1 cellular context compared by ENCODE assay signal in the genomic region with DNA sequence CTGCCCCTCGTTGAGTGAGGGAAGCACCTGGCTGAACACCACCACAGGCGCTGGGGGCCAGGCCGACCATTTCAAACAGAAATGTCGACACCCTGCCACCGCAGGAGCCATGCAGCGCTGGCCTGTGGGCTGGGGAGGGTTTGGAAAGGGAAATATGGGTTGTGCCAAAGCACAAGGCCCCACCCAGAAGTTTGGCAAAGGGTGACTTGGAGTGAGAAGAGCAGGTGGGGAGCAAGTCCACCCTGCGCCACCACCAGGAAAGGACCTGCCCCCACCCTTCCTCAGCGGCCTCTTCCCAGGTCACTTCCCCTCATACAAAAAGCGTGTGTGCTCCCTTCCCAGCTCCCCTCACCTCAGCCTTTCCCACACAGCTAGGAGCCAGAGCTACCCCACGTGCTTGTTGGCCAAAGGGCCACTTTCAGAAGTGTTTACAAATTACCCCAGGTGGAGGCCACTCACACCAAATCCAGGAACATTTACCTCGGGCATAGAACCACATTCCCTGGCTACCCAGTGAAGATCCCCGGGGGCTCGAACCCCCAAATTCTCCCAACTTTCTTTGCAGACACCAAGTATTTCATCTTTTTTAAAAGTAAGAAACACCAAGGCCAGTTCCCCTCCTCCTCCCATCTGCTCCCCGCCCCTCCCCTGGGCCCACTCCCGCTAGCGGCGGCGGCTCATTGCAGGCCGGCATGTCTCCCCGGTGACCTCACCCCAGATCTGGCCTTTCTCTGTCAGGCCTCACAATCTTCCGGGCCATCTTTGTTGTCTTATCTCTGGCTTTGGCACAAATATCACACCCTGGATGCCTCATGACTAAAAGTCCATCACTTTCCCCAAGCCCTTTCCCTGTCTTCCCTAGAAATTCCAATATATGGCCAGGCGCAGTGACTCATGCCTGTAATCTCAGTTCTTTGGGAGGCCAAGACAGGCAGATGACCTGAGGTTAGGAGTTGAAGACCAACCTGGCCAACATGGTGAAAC.
A peak's percentile ranks its signal among the peaks of the same experiment; 100 is the strongest.
TF ChIP-seq lines count a peak whose summit lies in the region.

No MANE protein-coding gene starts in this region.

TF ChIP-seq in SK-N-SH, 30 proteins besides CTCF, POLR2A, EP300 and RAD21 (continued from another document):
- TF ChIP-seq NRF1 (IDR thresholded peaks at IDR 0.05; ENCODE audit: low read depth, low read length) (no peak), FOSL2 (IDR thresholded peaks at IDR 0.05; ENCODE audit: borderline replicate concordance, low read depth) (peak; percentile 85), TAF1 (IDR thresholded peaks at IDR 0.05; ENCODE audit: borderline replicate concordance, low read depth, low read length) (peak; percentile 38; the same call in 1 of the 2 replicates), TEAD4 (IDR thresholded peaks at IDR 0.05; ENCODE audit: borderline replicate concordance, insufficient read depth) (peak; percentile 91), RXRA (IDR thresholded peaks at IDR 0.05; ENCODE audit: borderline replicate concordance, low read depth) (peak; percentile 100), MEF2A (IDR thresholded peaks at IDR 0.05; ENCODE audit: borderline replicate concordance, low read depth) (peak; percentile 44; the same call in 1 of the 2 replicates), GATA2 (CRISPR knock-in tag; IDR thresholded peaks at IDR 0.05) (peak; percentile 68), MXI1 (IDR thresholded peaks at IDR 0.05; ENCODE audit: low read depth, low read length) (no peak), SIN3A (IDR thresholded peaks at IDR 0.05; ENCODE audit: borderline replicate concordance, low read depth, low read length) (no peak; the same call in 1 of the 2 replicates), POLR2AphosphoS5 (IDR thresholded peaks at IDR 0.05; ENCODE audit: low read depth, low read length) (peak; percentile 83; the same call in 1 of the 2 replicates), JUND (IDR thresholded peaks at IDR 0.05) (peak; percentile 96), RFX5 (IDR thresholded peaks at IDR 0.05; ENCODE audit: low read length) (no peak), CHD2 (IDR thresholded peaks at IDR 0.05; ENCODE audit: low read length, partially characterized antibody) (peak; percentile 44), NFIC (IDR thresholded peaks at IDR 0.05; ENCODE audit: borderline replicate concordance) (peak; percentile 98), FOXJ3 (CRISPR knock-in tag; IDR thresholded peaks at IDR 0.05) (no peak), FOXM1 (IDR thresholded peaks at IDR 0.05; ENCODE audit: low read depth) (peak; percentile 49; the same call in 1 of the 2 replicates), EZH2phosphoT487 (IDR thresholded peaks at IDR 0.05; ENCODE audit: borderline replicate concordance, low read depth) (no peak)
- TF ChIP-seq, protein P1, sequence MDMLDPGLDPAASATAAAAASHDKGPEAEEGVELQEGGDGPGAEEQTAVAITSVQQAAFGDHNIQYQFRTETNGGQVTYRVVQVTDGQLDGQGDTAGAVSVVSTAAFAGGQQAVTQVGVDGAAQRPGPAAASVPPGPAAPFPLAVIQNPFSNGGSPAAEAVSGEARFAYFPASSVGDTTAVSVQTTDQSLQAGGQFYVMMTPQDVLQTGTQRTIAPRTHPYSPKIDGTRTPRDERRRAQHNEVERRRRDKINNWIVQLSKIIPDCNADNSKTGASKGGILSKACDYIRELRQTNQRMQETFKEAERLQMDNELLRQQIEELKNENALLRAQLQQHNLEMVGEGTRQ (IDR thresholded peaks at IDR 0.05; ENCODE audit: borderline replicate concordance, low read depth, low read length): no peak
- TF ChIP-seq, protein P2, sequence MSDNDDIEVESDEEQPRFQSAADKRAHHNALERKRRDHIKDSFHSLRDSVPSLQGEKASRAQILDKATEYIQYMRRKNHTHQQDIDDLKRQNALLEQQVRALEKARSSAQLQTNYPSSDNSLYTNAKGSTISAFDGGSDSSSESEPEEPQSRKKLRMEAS (IDR thresholded peaks at IDR 0.05; ENCODE audit: low read depth): peak; percentile 69; the same call in 1 of the 2 replicates
- TF ChIP-seq, protein P3, sequence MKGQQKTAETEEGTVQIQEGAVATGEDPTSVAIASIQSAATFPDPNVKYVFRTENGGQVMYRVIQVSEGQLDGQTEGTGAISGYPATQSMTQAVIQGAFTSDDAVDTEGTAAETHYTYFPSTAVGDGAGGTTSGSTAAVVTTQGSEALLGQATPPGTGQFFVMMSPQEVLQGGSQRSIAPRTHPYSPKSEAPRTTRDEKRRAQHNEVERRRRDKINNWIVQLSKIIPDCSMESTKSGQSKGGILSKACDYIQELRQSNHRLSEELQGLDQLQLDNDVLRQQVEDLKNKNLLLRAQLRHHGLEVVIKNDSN (IDR thresholded peaks at IDR 0.05; ENCODE audit: borderline replicate concordance, low read depth): peak; percentile 34; the same call in 1 of the 2 replicates
- TF ChIP-seq, protein P4, sequence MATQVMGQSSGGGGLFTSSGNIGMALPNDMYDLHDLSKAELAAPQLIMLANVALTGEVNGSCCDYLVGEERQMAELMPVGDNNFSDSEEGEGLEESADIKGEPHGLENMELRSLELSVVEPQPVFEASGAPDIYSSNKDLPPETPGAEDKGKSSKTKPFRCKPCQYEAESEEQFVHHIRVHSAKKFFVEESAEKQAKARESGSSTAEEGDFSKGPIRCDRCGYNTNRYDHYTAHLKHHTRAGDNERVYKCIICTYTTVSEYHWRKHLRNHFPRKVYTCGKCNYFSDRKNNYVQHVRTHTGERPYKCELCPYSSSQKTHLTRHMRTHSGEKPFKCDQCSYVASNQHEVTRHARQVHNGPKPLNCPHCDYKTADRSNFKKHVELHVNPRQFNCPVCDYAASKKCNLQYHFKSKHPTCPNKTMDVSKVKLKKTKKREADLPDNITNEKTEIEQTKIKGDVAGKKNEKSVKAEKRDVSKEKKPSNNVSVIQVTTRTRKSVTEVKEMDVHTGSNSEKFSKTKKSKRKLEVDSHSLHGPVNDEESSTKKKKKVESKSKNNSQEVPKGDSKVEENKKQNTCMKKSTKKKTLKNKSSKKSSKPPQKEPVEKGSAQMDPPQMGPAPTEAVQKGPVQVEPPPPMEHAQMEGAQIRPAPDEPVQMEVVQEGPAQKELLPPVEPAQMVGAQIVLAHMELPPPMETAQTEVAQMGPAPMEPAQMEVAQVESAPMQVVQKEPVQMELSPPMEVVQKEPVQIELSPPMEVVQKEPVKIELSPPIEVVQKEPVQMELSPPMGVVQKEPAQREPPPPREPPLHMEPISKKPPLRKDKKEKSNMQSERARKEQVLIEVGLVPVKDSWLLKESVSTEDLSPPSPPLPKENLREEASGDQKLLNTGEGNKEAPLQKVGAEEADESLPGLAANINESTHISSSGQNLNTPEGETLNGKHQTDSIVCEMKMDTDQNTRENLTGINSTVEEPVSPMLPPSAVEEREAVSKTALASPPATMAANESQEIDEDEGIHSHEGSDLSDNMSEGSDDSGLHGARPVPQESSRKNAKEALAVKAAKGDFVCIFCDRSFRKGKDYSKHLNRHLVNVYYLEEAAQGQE (IDR thresholded peaks at IDR 0.05; ENCODE audit: low read depth, low read length): peak; percentile 76
TF ChIP-seq in SK-N-SH: peak in this region for 18.
